In genomic region chr15:73745073-73745472, GRCh38 we compare ENCODE assay signal across 17 cellular contexts. TPM values are rescaled to one million over a fixed set of nuclear protein-coding genes. Genes with fewer than 3 reads are reported as not detected.
DNase-seq lines count a peak whose midpoint lies in the region; ATAC-seq, FAIRE-seq and TF ChIP-seq lines count a peak whose summit lies in the region.
"Had no signal": no experiment of that assay in that cellular context is flagged by ENCODE, and none has a peak within 500 bp of the region (broad histone marks: within the 10 kb centered on the region; RNA-seq: fewer than 3 reads in every experiment).

No MANE protein-coding gene starts in this region.

- no peaks in the 10 kb centered on the region for H3K4me1 ChIP-seq in pancreas

- H3K36me3 ChIP-seq in bronchial epithelial cell (ENCODE audit: control insufficient read depth, insufficient read depth, low read length) (no peaks in the 10 kb centered on the region), pancreas (no peaks in the 10 kb centered on the region)
- H3K36me3 ChIP-seq: BLaER1 had no signal

- DNase-seq in NCI-H2171 treated with DMSO at 0.1 percent for 48 hours (lab: John Stamatoyannopoulos, UW) (peak; percentile 17), NCI-H2171 (lab: John Stamatoyannopoulos, UW) (no peak), bronchial epithelial cell (ENCODE audit: low read depth) (no peak), left kidney (ENCODE audit: low read depth, low spot score) (peak; percentile 57), putamen (ENCODE audit: low spot score) (peak; percentile 48), pancreas (no peak), DMS79 treated with DMSO at 0.1 percent for 48 hours (lab: John Stamatoyannopoulos, UW) (no peak), A172 (ENCODE audit: low spot score) (no peak)
- DNase-seq: AML-193; Caco-2; CD8-positive, alpha-beta memory T cell; GF-D8; HFFc6 had no signal

- no peak overlapping the region for H3K27ac ChIP-seq in pancreas
- H3K27ac ChIP-seq: 22Rv1, BLaER1 had no signal

- TF ChIP-seq CTCF in bronchial epithelial cell (IDR thresholded peaks at IDR 0.05; ENCODE audit: insufficient read depth, low read length, severe bottlenecking): no peak
- TF ChIP-seq CTCF in pancreas (IDR thresholded peaks at IDR 0.05): no peak

- intact Hi-C loops in pancreas (cut with DNase I): no loop called here

- H3K9me3 ChIP-seq in pancreas: no peaks in the 10 kb centered on the region
- H3K9me3 ChIP-seq: BLaER1, Caco-2 had no signal

- H3K4me3 ChIP-seq in bronchial epithelial cell (ENCODE audit: low read depth, low read length) (no peak overlapping the region), pancreas (no peak overlapping the region)
- H3K4me3 ChIP-seq: BLaER1 had no signal

- ATAC-seq in pancreas: no peak
- ATAC-seq: HepG2 had no signal

- H3K27me3 ChIP-seq in bronchial epithelial cell (ENCODE audit: control insufficient read depth, insufficient read depth, low read length): peaks cover 14% of the 10 kb centered on the region
- H3K27me3 ChIP-seq in pancreas: no peaks in the 10 kb centered on the region

- 60 to 61% methylated on average over 7 of the region's 7 CpGs for WGBS in pancreas, 2 donors

- FAIRE-seq in bronchial epithelial cell (lab: Jason Lieb, UNC): peak; percentile 7
- FAIRE-seq in pancreas (lab: Jason Lieb, UNC): no peak
- FAIRE-seq: HepG2, HTR-8/SVneo had no signal

RNA-seq across cellular contexts. Expression of gene INSYN1, which starts 8.1 kb away (rescaled TPM):
- total RNA-seq in bronchial epithelial cell (under 0.01 and 1.2 TPM in 2 replicates), pancreas (1 to 10 TPM in 4 of 6 donors, under 1 TPM in 2; 0.42 to 2.7 (median 1.6) TPM)
- polyA plus RNA-seq in pancreas: 10 to 100 TPM in 1 of 2 donors, 1 to 10 TPM in 1; 6.0 to 28.2 TPM
- total RNA-seq in A172 (2014; rRNA removed; shearing (Covaris generic)): 1.0 and 1.5 TPM in 2 replicates
- total RNA-seq: CD8-positive, alpha-beta memory T cell; HepG2 had no signal
- polyA plus RNA-seq: CD8-positive, alpha-beta memory T cell; HepG2 had no signal

Comparison
In these comparisons a context has a peak if more than half of its experiments do, and no peak if none do; other contexts are left out.
1. DNase-seq: peak in NCI-H2171 treated with DMSO at 0.1 percent for 48 hours (single experiment), left kidney (single experiment) and putamen (single experiment); none in NCI-H2171 (single experiment), bronchial epithelial cell (single experiment), pancreas (0 of 6), DMS79 treated with DMSO at 0.1 percent for 48 hours (single experiment) and A172 (single experiment).